12 cellular contexts compared by ENCODE assay signal in genomic region chr2:101753720-101754490, GRCh38. TPM values are rescaled to one million over a fixed set of nuclear protein-coding genes. Genes with fewer than 3 reads are reported as not detected.
A peak's percentile ranks its signal among the peaks of the same experiment; 100 is the strongest.
DNase-seq lines count a peak whose midpoint lies in the region; ATAC-seq and TF ChIP-seq lines count a peak whose summit lies in the region.
"Had no signal": no experiment of that assay in that cellular context is flagged by ENCODE, and none has a peak within 500 bp of the region (broad histone marks: within the 10 kb centered on the region; RNA-seq: fewer than 3 reads in every experiment).

No MANE protein-coding gene starts in this region.

- H3K4me1 Mint-ChIP-seq in activated CD4-positive, alpha-beta T cell treated with anti-CD3 and anti-CD28 coated beads, Interleukin-2, amount 10 ng/mL, durations not matched to agents 24 days and 14 days, result peaks cover 42% of the 10 kb centered on the region
- H3K4me1 Mint-ChIP-seq in stimulated activated effector memory CD8-positive, alpha-beta T cell treated with anti-CD3 and anti-CD28 coated beads, Interleukin-12 subunit alpha, Interleukin-12 subunit beta, amount 100 ng/mL, for 72 hours, result peaks cover 60% of the 10 kb centered on the region

- no peak for TF ChIP-seq CTCF in left lung (IDR thresholded peaks at IDR 0.05)
- no peak for TF ChIP-seq CTCF in prostate gland (IDR thresholded peaks at IDR 0.05)

- no peaks in the 10 kb centered on the region for H3K36me3 ChIP-seq in left lung
- H3K36me3 ChIP-seq in prostate gland, result no peaks in the 10 kb centered on the region
- H3K36me3 ChIP-seq: transverse colon had no signal

- no peaks in the 10 kb centered on the region for H3K9me3 Mint-ChIP-seq in activated CD4-positive, alpha-beta T cell treated with anti-CD3 and anti-CD28 coated beads, Interleukin-2, amount 10 ng/mL, durations not matched to agents 24 days and 14 days
- no peaks in the 10 kb centered on the region for H3K9me3 Mint-ChIP-seq in stimulated activated effector memory CD8-positive, alpha-beta T cell treated with anti-CD3 and anti-CD28 coated beads, Interleukin-12 subunit alpha, Interleukin-12 subunit beta, amount 100 ng/mL, for 72 hours
- H3K9me3 Mint-ChIP-seq: central memory CD8-positive, alpha-beta T cell had no signal

- H3K4me1 ChIP-seq in left lung (peaks cover 16 to 44% of the 10 kb centered on the region in 2 donors), prostate gland (replicated peaks) (peaks cover 5% of the 10 kb centered on the region)

- H3K27me3 Mint-ChIP-seq in activated CD4-positive, alpha-beta T cell treated with anti-CD3 and anti-CD28 coated beads, Interleukin-2, amount 10 ng/mL, durations not matched to agents 24 days and 14 days, result no peaks in the 10 kb centered on the region
- H3K27me3 Mint-ChIP-seq: central memory CD8-positive, alpha-beta T cell had no signal

- H3K36me3 Mint-ChIP-seq in activated CD4-positive, alpha-beta T cell treated with anti-CD3 and anti-CD28 coated beads, Interleukin-2, amount 10 ng/mL, durations not matched to agents 24 days and 14 days (ENCODE audit: low read depth), result peaks cover 10% of the 10 kb centered on the region
- H3K36me3 Mint-ChIP-seq in stimulated activated effector memory CD8-positive, alpha-beta T cell treated with anti-CD3 and anti-CD28 coated beads, Interleukin-12 subunit alpha, Interleukin-12 subunit beta, amount 100 ng/mL, for 72 hours, result no peaks in the 10 kb centered on the region

- intact Hi-C loops in activated CD4-positive, alpha-beta T cell treated with anti-CD3 and anti-CD28 coated beads, Interleukin-2, amount 10 ng/mL, durations not matched to agents 24 days and 14 days (cut with micrococcal nuclease), result loop anchor here (2.0 kb wide), 1 partner anchor 35 kb away; no protein-coding TSS in a partner anchor
- intact Hi-C loops in left lung (cut with DNase I), result no loop called here
- intact Hi-C loops in prostate gland (cut with DNase I), result loop anchor here (5.0 kb wide), 1 partner anchor 57 kb away; the partner anchor contains the start of gene MAP4K4

- peak overlapping the region; percentile 66 for H3K27ac Mint-ChIP-seq in activated CD4-positive, alpha-beta T cell treated with anti-CD3 and anti-CD28 coated beads, Interleukin-2, amount 10 ng/mL, durations not matched to agents 24 days and 14 days
- no peak overlapping the region for H3K27ac Mint-ChIP-seq in stimulated activated effector memory CD8-positive, alpha-beta T cell treated with anti-CD3 and anti-CD28 coated beads, Interleukin-12 subunit alpha, Interleukin-12 subunit beta, amount 100 ng/mL, for 72 hours

- no peak overlapping the region for H3K4me3 ChIP-seq in left lung
- H3K4me3 ChIP-seq in prostate gland, result no peak overlapping the region
- H3K4me3 ChIP-seq: mucosa of descending colon, transverse colon had no signal

- H3K4me3 Mint-ChIP-seq in activated CD4-positive, alpha-beta T cell treated with anti-CD3 and anti-CD28 coated beads, Interleukin-2, amount 10 ng/mL, durations not matched to agents 24 days and 14 days, result no peak overlapping the region
- H3K4me3 Mint-ChIP-seq in stimulated activated effector memory CD8-positive, alpha-beta T cell treated with anti-CD3 and anti-CD28 coated beads, Interleukin-12 subunit alpha, Interleukin-12 subunit beta, amount 100 ng/mL, for 72 hours, result no peak overlapping the region
- H3K4me3 Mint-ChIP-seq: central memory CD8-positive, alpha-beta T cell had no signal

- H3K27me3 ChIP-seq in left lung (no peaks in the 10 kb centered on the region), prostate gland (replicated peaks; ENCODE audit: insufficient read depth) (no peaks in the 10 kb centered on the region)
- H3K27me3 ChIP-seq: transverse colon had no signal

- no peak for TF ChIP-seq POLR2A in prostate gland (IDR thresholded peaks at IDR 0.05)

- H3K27ac ChIP-seq in angular gyrus (ENCODE audit: low read depth, low read length) (peak overlapping the region; percentile 95), left lung (no peak overlapping the region), prostate gland (no peak overlapping the region)

- WGBS in prostate gland, result 66% methylated on average over 5 of the region's 5 CpGs

- peak; percentile 45 for ATAC-seq in HG02610 (IDR thresholded peaks at IDR 0.05; ENCODE audit: unreplicated experiment)
- peak; percentile 41 for ATAC-seq in stimulated activated effector memory CD8-positive, alpha-beta T cell treated with anti-CD3 and anti-CD28 coated beads, Interleukin-12 subunit alpha, Interleukin-12 subunit beta, amount 100 ng/mL, for 72 hours
- ATAC-seq in left lung, result no peak
- ATAC-seq: mucosa of descending colon had no signal

- H3K9me3 ChIP-seq in left lung, result no peaks in the 10 kb centered on the region
- no peaks in the 10 kb centered on the region for H3K9me3 ChIP-seq in prostate gland
- H3K9me3 ChIP-seq: mucosa of descending colon, transverse colon had no signal

- no peak for DNase-seq in activated CD4-positive, alpha-beta T cell treated with anti-CD3 and anti-CD28 coated beads, Interleukin-2, amount 10 ng/mL, durations not matched to agents 24 days and 14 days
- no peak for DNase-seq in activated CD4-positive, alpha-beta T cell treated with anti-CD3 and anti-CD28 coated beads for 1 hour
- no peak for DNase-seq in stimulated activated effector memory CD8-positive, alpha-beta T cell treated with anti-CD3 and anti-CD28 coated beads, Interleukin-12 subunit alpha, Interleukin-12 subunit beta, amount 100 ng/mL, for 72 hours (ENCODE audit: low spot score in 2 of 2)
- DNase-seq in left lung (no peak), UCSD-AML1 (lab: John Stamatoyannopoulos, UW; ENCODE audit: unreplicated experiment) (no peak), prostate gland (ENCODE audit: low spot score) (no peak)
- DNase-seq: mucosa of descending colon, NCI-H2081, transverse colon had no signal

RNA-seq across cellular contexts. Expression of gene MAP4K4, which starts 56.4 kb away (rescaled TPM):
- 41.2 and 42.6 TPM in 2 replicates for total RNA-seq in activated CD4-positive, alpha-beta T cell treated with anti-CD3 and anti-CD28 coated beads, Interleukin-2, amount 10 ng/mL, durations not matched to agents 24 days and 14 days
- total RNA-seq in left lung (10 to 100 TPM; 80.2 to 83.4 TPM), prostate gland (100 to 1,000 TPM in 1 of 2 donors, 10 to 100 TPM in 1; 23.6 to 107 TPM)

Comparison
In these comparisons a context has a peak if more than half of its experiments do, and no peak if none do; other contexts are left out.
1. intact Hi-C loops: an anchor here in activated CD4-positive, alpha-beta T cell treated with anti-CD3 and anti-CD28 coated beads, Interleukin-2, amount 10 ng/mL, durations not matched to agents 24 days and 14 days (2.0 kb wide) and prostate gland (5.0 kb wide); none called in left lung.